18 cellular contexts compared by ENCODE assay signal in the genomic region with DNA sequence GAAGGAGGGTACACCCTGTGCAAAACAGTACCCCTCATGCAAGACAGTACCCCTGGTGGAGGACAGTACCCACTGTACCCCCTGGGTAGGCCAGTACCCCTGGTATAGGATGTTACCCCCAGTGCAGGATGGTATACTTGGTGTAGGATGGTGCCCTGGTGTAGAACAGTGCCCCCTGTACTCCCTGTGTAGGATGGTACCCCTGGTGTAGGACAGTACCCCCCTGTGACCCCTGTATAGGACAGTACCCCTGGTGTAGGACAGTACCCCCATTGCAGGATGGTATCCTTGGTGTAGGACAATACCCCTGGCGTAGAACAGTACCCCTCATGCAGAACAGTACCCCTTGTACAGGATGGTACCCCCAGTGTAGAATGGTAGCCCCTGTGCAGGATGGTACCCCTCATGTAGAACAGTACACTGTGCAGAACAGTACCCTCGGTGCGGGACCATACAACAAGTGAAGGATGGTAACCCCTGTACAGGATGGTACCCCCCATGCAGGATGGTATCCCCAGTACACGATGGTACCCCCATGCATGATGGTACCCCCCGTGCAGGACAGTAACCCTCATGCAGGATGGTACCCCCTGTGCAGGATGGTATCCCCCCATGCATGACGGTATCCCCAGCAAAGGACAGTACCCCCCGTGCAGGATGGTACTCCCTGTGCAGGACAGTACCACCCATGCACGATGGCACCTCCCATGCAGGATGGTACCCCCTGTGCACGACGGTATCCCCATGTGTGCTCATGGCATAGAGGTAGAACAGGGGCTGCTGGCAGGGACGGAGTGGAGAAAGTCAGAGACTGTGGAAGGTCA.
"Had no signal": no experiment of that assay in that cellular context is flagged by ENCODE, and none has a peak within 500 bp of the region (broad histone marks: within the 10 kb centered on the region; RNA-seq: fewer than 3 reads in every experiment).

No MANE protein-coding gene starts in this region.

- H3K36me3 ChIP-seq: gastrocnemius medialis, lower lobe of right lung, ovary, right atrium auricular region, stomach, thoracic aorta, transverse colon, uterus had no signal

- H3K27me3 ChIP-seq: gastrocnemius medialis, ovary, right atrium auricular region, transverse colon, uterus had no signal

- H3K4me3 ChIP-seq: dorsolateral prefrontal cortex, gastrocnemius medialis, lower lobe of right lung, ovary, right atrium auricular region, smooth muscle cell, stomach, thoracic aorta, transverse colon, uterus had no signal

- DNase-seq: cortex of kidney; dorsolateral prefrontal cortex; effector CD8-positive, alpha-beta T cell; gastrocnemius medialis; glutamatergic neuron; lower lobe of right lung; midbrain; naive B cell; ovary; stimulated activated CD4-positive, alpha-beta T cell treated with anti-CD3 and anti-CD28 coated beads, Interleukin-2, amount 100 ng/mL, for 48 hours; stomach; substantia nigra; transverse colon; uterus had no signal

- ATAC-seq: gastrocnemius medialis, left lobe of liver had no signal

- H3K27ac ChIP-seq: dorsolateral prefrontal cortex, gastrocnemius medialis, lower lobe of right lung, ovary, right atrium auricular region, stomach, thoracic aorta, transverse colon, uterus had no signal

- H3K9me3 ChIP-seq: gastrocnemius medialis, lower lobe of right lung, ovary, transverse colon, uterus had no signal

- H3K4me1 ChIP-seq: gastrocnemius medialis, lower lobe of right lung, right atrium auricular region, stomach, transverse colon, uterus had no signal
